1 cellular context compared by ENCODE assay signal in genomic region chr5:149779071-149779470, GRCh38.
TF ChIP-seq lines count a peak whose summit lies in the region.

No MANE protein-coding gene starts in this region.

TF ChIP-seq in GM23338, 12 proteins besides CTCF, POLR2A, EP300 and RAD21 (continued from another document):
- no peak for TF ChIP-seq ZNF462 (CRISPR knock-in tag; IDR thresholded peaks at IDR 0.05)
- no peak for TF ChIP-seq EZH2 (IDR thresholded peaks at IDR 0.05; ENCODE audit: low read depth, unreplicated experiment)
- no peak for TF ChIP-seq ZNF114 (CRISPR knock-in tag; IDR thresholded peaks at IDR 0.05)
- TF ChIP-seq ETS1 (IDR thresholded peaks at IDR 0.05): no peak
- TF ChIP-seq NANOG (IDR thresholded peaks at IDR 0.05; ENCODE audit: borderline replicate concordance): no peak
- TF ChIP-seq JUNB (IDR thresholded peaks at IDR 0.05; ENCODE audit: unreplicated experiment): no peak
